ENCODE assay signal across 13 cellular contexts in genomic region chr10:22723783-22724182, GRCh38. TPM values are rescaled to one million over a fixed set of nuclear protein-coding genes. Genes with fewer than 3 reads are reported as not detected.
DNase-seq lines count a peak whose midpoint lies in the region; ATAC-seq and TF ChIP-seq lines count a peak whose summit lies in the region.
"Had no signal": no experiment of that assay in that cellular context is flagged by ENCODE, and none has a peak within 500 bp of the region (broad histone marks: within the 10 kb centered on the region; RNA-seq: fewer than 3 reads in every experiment).

No MANE protein-coding gene starts in this region.

- no peak overlapping the region for H3K4me3 ChIP-seq in BE2C (ENCODE audit: low read depth, low read length)

- TF ChIP-seq CTCF in GM10266 (IDR thresholded peaks at IDR 0.05; ENCODE audit: control insufficient read depth, insufficient read depth, low read depth, missing control alignments) (no peak), BE2C (IDR thresholded peaks at IDR 0.05; ENCODE audit: low read depth, low read length) (no peak)

- DNase-seq in GM10266 (ENCODE audit: extremely low spot score) (peak; percentile 47), kidney tubule cell (ENCODE audit: low spot score) (no peak), cardiac septum (ENCODE audit: low spot score) (no peak), BE2C (no peak), OCI-M1 (lab: John Stamatoyannopoulos, UW) (no peak)
- DNase-seq: activated CD4-positive, CD25-positive, alpha-beta regulatory T cell; activated gamma-delta T cell treated with Interleukin-2 at 50 U/mL for 16 hours; AML-193; mammary epithelial cell; NCI-H2081 had no signal

- no peaks in the 10 kb centered on the region for H3K9me3 ChIP-seq in BE2C

- H3K36me3 ChIP-seq in BE2C, result no peaks in the 10 kb centered on the region

- intact Hi-C loops in cardiac septum (cut with DNase I), result no loop called here

- H3K4me1 ChIP-seq in BE2C, result no peaks in the 10 kb centered on the region

- ATAC-seq in GM19328 (IDR thresholded peaks at IDR 0.05; ENCODE audit: unreplicated experiment) (peak; percentile 40), HG02763 (IDR thresholded peaks at IDR 0.05; ENCODE audit: unreplicated experiment) (peak; percentile 44), HG03469 (IDR thresholded peaks at IDR 0.05; ENCODE audit: unreplicated experiment) (peak; percentile 27)

- no peaks in the 10 kb centered on the region for H3K27me3 ChIP-seq in BE2C

RNA-seq across cellular contexts. Expression of gene PIP4K2A, which starts 9.4 kb away (rescaled TPM):
- 20.0 TPM for total RNA-seq in cardiac septum
- 21.6 TPM for polyA plus RNA-seq in BE2C (2012; ENCODE audit: insufficient read depth, insufficient read length, low read depth)
